Comparison of ENCODE assay signal across 20 cellular contexts in the genomic region with DNA sequence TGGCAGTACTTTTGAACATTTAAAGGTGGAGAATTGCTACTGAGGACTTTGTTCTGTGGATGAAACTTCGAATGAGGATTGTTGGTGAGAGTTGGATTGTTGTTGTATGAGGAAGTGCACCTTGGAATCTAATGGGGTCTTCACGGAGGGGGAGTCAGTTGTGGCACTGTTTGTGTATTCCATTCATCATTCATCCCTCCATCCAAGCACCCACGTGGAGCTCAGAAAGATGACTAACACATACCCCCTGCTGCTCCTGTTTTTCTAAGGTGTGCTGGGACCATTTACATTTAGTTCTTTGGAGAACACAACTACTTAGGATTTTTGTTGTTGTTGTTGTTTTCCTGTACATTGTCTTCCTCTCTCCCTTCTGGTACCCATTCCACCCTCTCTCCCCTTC.
"Had no signal": no experiment of that assay in that cellular context is flagged by ENCODE, and none has a peak within 500 bp of the region (broad histone marks: within the 10 kb centered on the region; RNA-seq: fewer than 3 reads in every experiment).

No MANE protein-coding gene starts in this region.

- H3K36me3 ChIP-seq: adrenal gland, colonic mucosa, gastroesophageal sphincter, heart right ventricle, left lung, sigmoid colon, spleen had no signal

- H3K9me3 ChIP-seq: adrenal gland, colonic mucosa, gastroesophageal sphincter, heart right ventricle, left lung, sigmoid colon, spleen, testis had no signal

- ATAC-seq: activated CD8-positive, alpha-beta T cell treated with anti-CD3 and anti-CD28 coated beads, Interleukin-2, amount 10 ng/mL, durations not matched to agents 7 days and 5 days; gastroesophageal sphincter; left lung; natural killer cell treated with Interleukin-12 subunit alpha and Interleukin-12 subunit beta and Interleukin-15 and Interleukin-18, amount 100 ng/mL, for 72 hours; stimulated activated naive CD8-positive, alpha-beta T cell treated with anti-CD3 and anti-CD28 coated beads, Interleukin-15, amount 100 ng/mL, for 72 hours had no signal

- H3K27me3 ChIP-seq: adrenal gland, colonic mucosa, gastroesophageal sphincter, heart right ventricle, left lung, sigmoid colon, spleen, testis had no signal

- DNase-seq: activated B cell treated with CpG ODN at 0.5 μM for 24 hours; activated CD4-positive, alpha-beta T cell treated with anti-CD3 and anti-CD28 coated beads for 48 hours; activated CD8-positive, alpha-beta memory T cell treated with anti-CD3 and anti-CD28 coated beads, Interleukin-2, amount 50 U/mL, for 4 hours; activated CD8-positive, alpha-beta T cell treated with anti-CD3 and anti-CD28 coated beads, Interleukin-2, amount 10 ng/mL, durations not matched to agents 7 days and 5 days; activated effector memory CD4-positive, alpha-beta T cell treated with anti-CD3 and anti-CD28 coated beads, Interleukin-2, amount 50 U/mL, for 16 hours; activated T-cell treated with anti-CD3 and anti-CD28 coated beads, Interleukin-2, amount 50 U/mL, for 48 hours; adrenal gland; caudate nucleus; colonic mucosa; heart right ventricle; islet precursor cell; left lung; sigmoid colon; spleen; stimulated activated naive CD8-positive, alpha-beta T cell treated with anti-CD3 and anti-CD28 coated beads, Interleukin-15, amount 100 ng/mL, for 72 hours; testis had no signal

- H3K9me3 Mint-ChIP-seq: activated B cell treated with CpG ODN at 0.5 μM for 24 hours; activated naive CD4-positive, alpha-beta T cell treated with anti-CD3 and anti-CD28 coated beads, Interleukin-2, amount 50 U/mL, for 24 hours; memory B cell; natural killer cell treated with Interleukin-12 subunit alpha and Interleukin-12 subunit beta and Interleukin-15 and Interleukin-18, amount 100 ng/mL, for 72 hours; stimulated activated naive CD8-positive, alpha-beta T cell treated with anti-CD3 and anti-CD28 coated beads, Interleukin-15, amount 100 ng/mL, for 72 hours had no signal

- H3K27ac Mint-ChIP-seq: activated B cell treated with CpG ODN at 0.5 μM for 24 hours; activated CD8-positive, alpha-beta T cell treated with anti-CD3 and anti-CD28 coated beads, Interleukin-2, amount 10 ng/mL, durations not matched to agents 7 days and 5 days; activated naive CD4-positive, alpha-beta T cell treated with anti-CD3 and anti-CD28 coated beads, Interleukin-2, amount 50 U/mL, for 24 hours; memory B cell; natural killer cell treated with Interleukin-12 subunit alpha and Interleukin-12 subunit beta and Interleukin-15 and Interleukin-18, amount 100 ng/mL, for 72 hours had no signal

- H3K27me3 Mint-ChIP-seq: activated naive CD4-positive, alpha-beta T cell treated with anti-CD3 and anti-CD28 coated beads, Interleukin-2, amount 50 U/mL, for 24 hours; memory B cell; natural killer cell treated with Interleukin-12 subunit alpha and Interleukin-12 subunit beta and Interleukin-15 and Interleukin-18, amount 100 ng/mL, for 72 hours; stimulated activated naive CD8-positive, alpha-beta T cell treated with anti-CD3 and anti-CD28 coated beads, Interleukin-15, amount 100 ng/mL, for 72 hours had no signal

- H3K4me3 Mint-ChIP-seq: activated B cell treated with CpG ODN at 0.5 μM for 24 hours; activated CD8-positive, alpha-beta T cell treated with anti-CD3 and anti-CD28 coated beads, Interleukin-2, amount 10 ng/mL, durations not matched to agents 7 days and 5 days; activated naive CD4-positive, alpha-beta T cell treated with anti-CD3 and anti-CD28 coated beads, Interleukin-2, amount 50 U/mL, for 24 hours; memory B cell; natural killer cell treated with Interleukin-12 subunit alpha and Interleukin-12 subunit beta and Interleukin-15 and Interleukin-18, amount 100 ng/mL, for 72 hours; stimulated activated naive CD8-positive, alpha-beta T cell treated with anti-CD3 and anti-CD28 coated beads, Interleukin-15, amount 100 ng/mL, for 72 hours had no signal

- H3K36me3 Mint-ChIP-seq: activated naive CD4-positive, alpha-beta T cell treated with anti-CD3 and anti-CD28 coated beads, Interleukin-2, amount 50 U/mL, for 24 hours; memory B cell; natural killer cell treated with Interleukin-12 subunit alpha and Interleukin-12 subunit beta and Interleukin-15 and Interleukin-18, amount 100 ng/mL, for 72 hours had no signal

- H3K27ac ChIP-seq: adrenal gland, colonic mucosa, gastroesophageal sphincter, left lung, sigmoid colon, spleen had no signal

- H3K4me3 ChIP-seq: adrenal gland, colonic mucosa, gastroesophageal sphincter, heart right ventricle, left lung, sigmoid colon, spleen, testis had no signal

- H3K4me1 ChIP-seq: colonic mucosa had no signal
